In the genomic region with DNA sequence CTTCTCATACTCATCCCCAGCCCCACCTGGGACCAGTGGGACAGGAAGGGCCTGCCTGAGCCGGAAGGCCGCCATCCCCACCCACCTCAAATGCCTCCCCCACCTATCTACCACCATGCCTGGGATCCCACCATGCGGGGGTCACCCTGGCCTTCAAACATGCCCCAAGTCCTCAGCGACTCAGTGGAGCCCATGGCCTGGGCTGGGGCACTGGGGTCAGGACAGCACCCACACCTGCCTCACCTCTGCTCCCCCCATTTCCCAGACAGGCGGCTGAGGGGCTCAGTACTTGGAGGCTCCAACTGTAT, we compare ENCODE assay signal across 25 cellular contexts. TPM values are rescaled to one million over a fixed set of nuclear protein-coding genes. Genes with fewer than 3 reads are reported as not detected.
DNase-seq lines count a peak whose midpoint lies in the region; ATAC-seq and TF ChIP-seq lines count a peak whose summit lies in the region.
"Had no signal": no experiment of that assay in that cellular context is flagged by ENCODE, and none has a peak within 500 bp of the region (broad histone marks: within the 10 kb centered on the region; RNA-seq: fewer than 3 reads in every experiment).

No MANE protein-coding gene starts in this region.

- no peak overlapping the region for H2BK12ac ChIP-seq in trophoblast cell (ENCODE audit: low read length)

- H3K36me3 ChIP-seq in BLaER1 (no peaks in the 10 kb centered on the region), PC-3 (ENCODE audit: low read depth, low read length) (peaks cover 33% of the 10 kb centered on the region), osteoblast (ENCODE audit: insufficient read depth, low read length) (no peaks in the 10 kb centered on the region), trophoblast cell (ENCODE audit: control insufficient read depth in 1 of 2, insufficient read depth in 2 of 2, low read length in 2 of 2) (no peaks in the 10 kb centered on the region)
- H3K36me3 ChIP-seq: BE2C; BLaER1 treated with 17β-estradiol and CSF1 and Interleukin-3, amounts not matched to agents 10 nM and 100 nM had no signal

- H3K14ac ChIP-seq in trophoblast cell (ENCODE audit: low read length): no peak overlapping the region

- no CpG with 5 or more reads among the region's 5 CpGs for WGBS in trophoblast cell (ENCODE audit: extremely low coverage, insufficient coverage, insufficient read length)

- H4K8ac ChIP-seq in trophoblast cell (ENCODE audit: low read depth, low read length): no peak overlapping the region

- no peak overlapping the region for H3K18ac ChIP-seq in trophoblast cell (ENCODE audit: low read length)

- CTCF ChIA-PET in PC-3 (lab: Charles Lee) (interaction anchor here (1.0 kb wide), 1 partner anchor 44 kb away, joined by 3 read pairs; no protein-coding TSS in a partner anchor), MCF 10A (lab: Yijun Ruan, JAX) (no interaction called here)

- intact Hi-C loops in Right ventricle myocardium inferior (cut with DNase I): no loop called here
- intact Hi-C loops in cardiac septum (cut with DNase I): no loop called here
- intact Hi-C loops in PC-3 (cut with micrococcal nuclease): no loop called here
- intact Hi-C loops in MCF 10A (cut with micrococcal nuclease): no loop called here

- ATAC-seq in Right ventricle myocardium inferior (no peak), PC-3 (no peak)
- ATAC-seq: CD8-positive, alpha-beta T cell; GM12878 had no signal

- no peak overlapping the region for H3K4me3 ChIP-seq in BLaER1
- H3K4me3 ChIP-seq in PC-3 (ENCODE audit: low read length): no peak overlapping the region
- no peak overlapping the region for H3K4me3 ChIP-seq in osteoblast (ENCODE audit: insufficient read depth, low read length)
- H3K4me3 ChIP-seq in trophoblast cell (ENCODE audit: low read depth, low read length): no peak overlapping the region
- H3K4me3 ChIP-seq: BLaER1 treated with 17β-estradiol and CSF1 and Interleukin-3, amounts not matched to agents 10 nM and 100 nM; GM12878 had no signal

- H3K9me3 ChIP-seq in BLaER1 (no peaks in the 10 kb centered on the region), PC-3 (ENCODE audit: low read length) (no peaks in the 10 kb centered on the region), osteoblast (ENCODE audit: low read depth, low read length) (no peaks in the 10 kb centered on the region), trophoblast cell (ENCODE audit: insufficient read depth, low read depth, low read length) (peaks cover 10% of the 10 kb centered on the region)
- H3K9me3 ChIP-seq: BE2C; BLaER1 treated with 17β-estradiol and CSF1 and Interleukin-3, amounts not matched to agents 10 nM and 100 nM had no signal

- H3K79me2 ChIP-seq in PC-3 (ENCODE audit: low read length) (peaks cover 49% of the 10 kb centered on the region), osteoblast (ENCODE audit: insufficient read depth, low read length) (no peaks in the 10 kb centered on the region), trophoblast cell (ENCODE audit: control insufficient read depth, insufficient read depth, low read length, poor library complexity) (no peaks in the 10 kb centered on the region)

- H3K27me3 Mint-ChIP-seq in MCF 10A (ENCODE audit: insufficient read depth, unreplicated experiment): peaks cover 21% of the 10 kb centered on the region

- no peak overlapping the region for H2AK5ac ChIP-seq in trophoblast cell (ENCODE audit: low read length)

- H3K4ac ChIP-seq in trophoblast cell (ENCODE audit: low read depth, low read length): no peak overlapping the region

- H3K23ac ChIP-seq in trophoblast cell (ENCODE audit: low read length): no peak overlapping the region

- H3K36me3 Mint-ChIP-seq in MCF 10A (ENCODE audit: insufficient read depth, unreplicated experiment): no peaks in the 10 kb centered on the region
- H3K36me3 Mint-ChIP-seq: CD8-positive, alpha-beta T cell had no signal

- H4K12ac ChIP-seq in trophoblast cell (ENCODE audit: low read depth, low read length): no peak overlapping the region

- H3K9ac ChIP-seq in BLaER1: no peak overlapping the region
- no peak overlapping the region for H3K9ac ChIP-seq in PC-3 (ENCODE audit: low read length)
- H3K9ac ChIP-seq in trophoblast cell (ENCODE audit: low read length): no peak overlapping the region
- H3K9ac ChIP-seq: BLaER1 treated with 17β-estradiol and CSF1 and Interleukin-3, amounts not matched to agents 10 nM and 100 nM had no signal

- H3K4me2 ChIP-seq in BLaER1 (peak overlapping the region; percentile 66), PC-3 (ENCODE audit: low read length) (no peak overlapping the region), osteoblast (ENCODE audit: insufficient read depth, low read length) (no peak overlapping the region), trophoblast cell (ENCODE audit: low read length) (no peak overlapping the region)

- H2AFZ ChIP-seq in PC-3 (ENCODE audit: low read length) (no peak overlapping the region), osteoblast (ENCODE audit: low read length) (no peak overlapping the region), trophoblast cell (ENCODE audit: insufficient read depth, low read length, poor library complexity) (no peak overlapping the region)

- no peaks in the 10 kb centered on the region for H3K9me3 Mint-ChIP-seq in MCF 10A (ENCODE audit: unreplicated experiment)
- H3K9me3 Mint-ChIP-seq: CD4-positive, alpha-beta T cell; CD8-positive, alpha-beta T cell had no signal

- POLR2A ChIA-PET in PC-3 (lab: Charles Lee; ENCODE audit: unreplicated experiment) (no interaction called here), MCF 10A (lab: Yijun Ruan, JAX) (no interaction called here)

- H3K4me1 Mint-ChIP-seq in MCF 10A (ENCODE audit: insufficient read depth, unreplicated experiment): peaks cover 4% of the 10 kb centered on the region

- no peak overlapping the region for H4K91ac ChIP-seq in trophoblast cell (ENCODE audit: low read depth, low read length)

- peaks cover 8% of the 10 kb centered on the region for H3F3A ChIP-seq in PC-3 (ENCODE audit: low read length, unreplicated experiment)

- H3K4me1 ChIP-seq in BLaER1 (peaks cover 60% of the 10 kb centered on the region), PC-3 (ENCODE audit: insufficient read depth, low read length) (peaks cover 55% of the 10 kb centered on the region), osteoblast (ENCODE audit: insufficient read depth, low read length) (no peaks in the 10 kb centered on the region), trophoblast cell (ENCODE audit: control insufficient read depth in 1 of 2, insufficient read depth in 2 of 2, low read length in 2 of 2) (no peaks in the 10 kb centered on the region)
- H3K4me1 ChIP-seq: BE2C had no signal

- no peak overlapping the region for H2BK5ac ChIP-seq in trophoblast cell (ENCODE audit: low read depth, low read length, poor library complexity)

- H3K27ac ChIP-seq in BLaER1 (no peak overlapping the region), PC-3 (ENCODE audit: low read length) (0 out of 2 replicates have a peak overlapping the region, but pooled peaks have one; percentile 28), osteoblast (ENCODE audit: low read depth, low read length) (no peak overlapping the region), trophoblast cell (ENCODE audit: low read depth, low read length) (no peak overlapping the region)
- H3K27ac ChIP-seq: BLaER1 treated with 17β-estradiol and CSF1 and Interleukin-3, amounts not matched to agents 10 nM and 100 nM; C4-2B had no signal

- H2BK120ac ChIP-seq in trophoblast cell (ENCODE audit: insufficient read depth, low read length, poor library complexity): no peak overlapping the region

- H3K4me3 Mint-ChIP-seq in MCF 10A (ENCODE audit: unreplicated experiment): no peak overlapping the region
- H3K4me3 Mint-ChIP-seq: CD4-positive, alpha-beta T cell; CD8-positive, alpha-beta T cell had no signal

- TF ChIP-seq CTCF in PC-3 (conservative IDR thresholded peaks at IDR 0.05; ENCODE audit: low read depth, low read length) (no peak), osteoblast (IDR thresholded peaks at IDR 0.05; ENCODE audit: extremely low read depth, low read depth, low read length) (no peak), MCF 10A (IDR thresholded peaks at IDR 0.05; ENCODE audit: unreplicated experiment) (no peak)

- BruUV-seq in PC-3 (replicated peaks; lab: Mats Ljungman, UMichigan) (no TSS peak), MCF 10A (replicated peaks; lab: Mats Ljungman, UMichigan) (no TSS peak)

- H3K79me1 ChIP-seq in trophoblast cell (ENCODE audit: low read length): no peaks in the 10 kb centered on the region

- H4K20me1 ChIP-seq in BLaER1 (peaks cover 12% of the 10 kb centered on the region; the same call in 1 of the 2 replicates), PC-3 (ENCODE audit: low read length) (peaks cover 33% of the 10 kb centered on the region), osteoblast (ENCODE audit: insufficient read depth, low read length) (no peaks in the 10 kb centered on the region)

- no peaks in the 10 kb centered on the region for H3K9me2 ChIP-seq in PC-3 (replicated peaks; ENCODE audit: low read length)

- H3K27me3 ChIP-seq in BLaER1 (peaks cover 17% of the 10 kb centered on the region), PC-3 (ENCODE audit: low read length) (no peaks in the 10 kb centered on the region), osteoblast (ENCODE audit: insufficient read depth, low read length) (peaks cover 7% of the 10 kb centered on the region), trophoblast cell (ENCODE audit: insufficient read depth, low read length) (peaks cover 13% of the 10 kb centered on the region)
- H3K27me3 ChIP-seq: BE2C had no signal

- DNase-seq in Right ventricle myocardium inferior (ENCODE audit: missing footprints) (peak; percentile 53), cardiac septum (ENCODE audit: low spot score) (no peak), PC-3 (no peak), osteoblast (ENCODE audit: insufficient read length, low spot score, missing footprints) (peak; percentile 59), MCF 10A (ENCODE audit: unreplicated experiment) (no peak), COLO668 (lab: John Stamatoyannopoulos, UW; ENCODE audit: unreplicated experiment) (no peak), trophoblast cell (no peak)
- DNase-seq: 8988T; ACHN; BE2C; CD4-positive, alpha-beta T cell; CD8-positive, alpha-beta T cell; COR-L47; DMS 273 treated with DMSO at 0.1 percent for 48 hours; DMS153; DMS53; DMS79; DND-41; EL; GDM1 had no signal

- H3K27ac Mint-ChIP-seq in MCF 10A (ENCODE audit: low read depth, unreplicated experiment): no peak overlapping the region
- H3K27ac Mint-ChIP-seq: CD4-positive, alpha-beta T cell; CD8-positive, alpha-beta T cell had no signal

RNA-seq across cellular contexts. Expression of a gene that starts 7.6 kb away (rescaled TPM):
- 7.1 TPM for total RNA-seq in Right ventricle myocardium inferior
- total RNA-seq in cardiac septum: 2.8 TPM
- 223 and 269 TPM in 2 replicates for total RNA-seq in PC-3 (2014; rRNA removed)
- total RNA-seq in osteoblast: under 0.01 and 0.29 TPM in 2 replicates
- total RNA-seq in MCF 10A (2022): 0.10 and 0.16 TPM in 2 replicates
- polyA plus RNA-seq in trophoblast cell (2013): 0.10 and 0.15 TPM in 2 replicates
- total RNA-seq: CD4-positive, alpha-beta T cell; CD8-positive, alpha-beta T cell; G401 had no signal
- polyA plus RNA-seq: GM12878 had no signal

Comparison
In these comparisons a context has a peak if more than half of its experiments do, and no peak if none do; other contexts are left out.
1. DNase-seq: peak in Right ventricle myocardium inferior (single experiment) and osteoblast (single experiment); none in cardiac septum (single experiment), PC-3 (single experiment), MCF 10A (single experiment), COLO668 (single experiment) and trophoblast cell (0 of 2).
2. RNA of a gene that starts 7.6 kb away (total RNA-seq): 223 to 269 TPM in PC-3; 7.1 TPM in Right ventricle myocardium inferior (single experiment), 2.8 TPM in cardiac septum (single experiment), 0.10 to 0.16 TPM in MCF 10A and under 0.01 to 0.29 TPM in osteoblast; every median in the first group is over 10 times any median in the second.